In genomic region chr15:98787936-98788757, GRCh38 we compare ENCODE assay signal across 1 cellular context.
TF ChIP-seq lines count a peak whose summit lies in the region.

No MANE protein-coding gene starts in this region.

TF ChIP-seq in SK-N-SH treated with all-trans-retinoic acid at 6 μM for 48 hours, 23 proteins besides CTCF, POLR2A, EP300 and RAD21 (continued from another document):
- TF ChIP-seq CSRNP3 (CRISPR knock-in tag; IDR thresholded peaks at IDR 0.05): no peak
- no peak for TF ChIP-seq CSDC2 (CRISPR knock-in tag; IDR thresholded peaks at IDR 0.05)
- TF ChIP-seq ESRRG (CRISPR knock-in tag; IDR thresholded peaks at IDR 0.05): no peak
- TF ChIP-seq ZFP3 (CRISPR knock-in tag; IDR thresholded peaks at IDR 0.05): no peak
- TF ChIP-seq TCF4 (CRISPR knock-in tag; IDR thresholded peaks at IDR 0.05; ENCODE audit: borderline replicate concordance): no peak
- no peak for TF ChIP-seq ZNF70 (CRISPR knock-in tag; IDR thresholded peaks at IDR 0.05)
- no peak for TF ChIP-seq PATZ1 (CRISPR knock-in tag; IDR thresholded peaks at IDR 0.05; ENCODE audit: borderline replicate concordance)
- no peak for TF ChIP-seq GLIS3 (CRISPR knock-in tag; IDR thresholded peaks at IDR 0.05)
- TF ChIP-seq ZFP30 (CRISPR knock-in tag; IDR thresholded peaks at IDR 0.05): no peak
- no peak for TF ChIP-seq PPARA (CRISPR knock-in tag; IDR thresholded peaks at IDR 0.05; ENCODE audit: borderline replicate concordance)
- TF ChIP-seq SNAI2 (CRISPR knock-in tag; IDR thresholded peaks at IDR 0.05): no peak
- no peak for TF ChIP-seq BACH2 (CRISPR knock-in tag; IDR thresholded peaks at IDR 0.05; ENCODE audit: borderline replicate concordance)
